In genomic region chr1:93324486-93325464, GRCh38 we compare ENCODE assay signal across 12 cellular contexts. TPM values are rescaled to one million over a fixed set of nuclear protein-coding genes. Genes with fewer than 3 reads are reported as not detected.
A peak's percentile ranks its signal among the peaks of the same experiment; 100 is the strongest.
DNase-seq lines count a peak whose midpoint lies in the region; TF ChIP-seq lines count a peak whose summit lies in the region.
"Had no signal": no experiment of that assay in that cellular context is flagged by ENCODE, and none has a peak within 500 bp of the region (broad histone marks: within the 10 kb centered on the region; RNA-seq: fewer than 3 reads in every experiment).

No MANE protein-coding gene starts in this region.

- H3K27me3 ChIP-seq in suprapubic skin = no peaks in the 10 kb centered on the region

- H3K4me3 ChIP-seq in fibroblast of villous mesenchyme (ENCODE audit: low read depth, low read length) (no peak overlapping the region), suprapubic skin (no peak overlapping the region)

- WGBS in suprapubic skin = 46% methylated on average over 8 of the region's 8 CpGs

- H3K9me3 ChIP-seq in suprapubic skin = no peaks in the 10 kb centered on the region

- H3K4me1 ChIP-seq in suprapubic skin = peaks cover 18% of the 10 kb centered on the region

- H3K27ac ChIP-seq in suprapubic skin = peak overlapping the region; percentile 84

- H3K36me3 ChIP-seq in suprapubic skin = no peaks in the 10 kb centered on the region

- no peak for TF ChIP-seq EP300 in suprapubic skin (IDR thresholded peaks at IDR 0.05)

- TF ChIP-seq POLR2A in suprapubic skin (IDR thresholded peaks at IDR 0.05) = no peak

- TF ChIP-seq CTCF in fibroblast of villous mesenchyme (IDR thresholded peaks at IDR 0.05; ENCODE audit: insufficient read depth, low read depth, low read length) (no peak), suprapubic skin (IDR thresholded peaks at IDR 0.05) (no peak)

- peak; percentile 44 for DNase-seq in NCI-H2107 treated with DMSO at 0.1 percent for 48 hours (lab: John Stamatoyannopoulos, UW; ENCODE audit: unreplicated experiment)
- no peak for DNase-seq in NCI-H2107 (lab: John Stamatoyannopoulos, UW)
- DNase-seq in SW480 (ENCODE audit: low spot score) = peak; percentile 78
- peak; percentile 59 for DNase-seq in fibroblast of villous mesenchyme (ENCODE audit: low read depth)
- DNase-seq in suprapubic skin (ENCODE audit: low spot score in 2 of 2) = no peak
- DNase-seq in medulla oblongata (ENCODE audit: extremely low spot score) = no peak
- no peak for DNase-seq in activated CD8-positive, alpha-beta memory T cell treated with anti-CD3 and anti-CD28 coated beads, Interleukin-2, amount 50 U/mL, for 4 hours
- DNase-seq in activated CD8-positive, alpha-beta memory T cell treated with anti-CD3 and anti-CD28 coated beads, Interleukin-2, amount 50 U/mL, for 48 hours = no peak
- DNase-seq: activated B cell treated with CpG ODN at 0.5 μM for 24 hours; activated naive CD4-positive, alpha-beta T cell treated with anti-CD3 and anti-CD28 coated beads, Interleukin-2, amount 10 ng/mL, durations not matched to agents 7 days and 5 days; Kasumi-1; mesendoderm had no signal

RNA-seq across cellular contexts. Expression of gene DR1, which starts 20.9 kb away (rescaled TPM):
- 27.7 and 45.8 TPM in 2 replicates for total RNA-seq in fibroblast of villous mesenchyme
- total RNA-seq in suprapubic skin = 10 to 100 TPM; 47.8 to 60.2 (median 55.5) TPM

Comparison
In these comparisons a context has a peak if more than half of its experiments do, and no peak if none do; other contexts are left out.
1. DNase-seq: peak in NCI-H2107 treated with DMSO at 0.1 percent for 48 hours (single experiment), SW480 (single experiment) and fibroblast of villous mesenchyme (single experiment); none in NCI-H2107 (single experiment), suprapubic skin (0 of 2), medulla oblongata (single experiment), activated CD8-positive, alpha-beta memory T cell treated with anti-CD3 and anti-CD28 coated beads, Interleukin-2, amount 50 U/mL, for 4 hours (single experiment) and activated CD8-positive, alpha-beta memory T cell treated with anti-CD3 and anti-CD28 coated beads, Interleukin-2, amount 50 U/mL, for 48 hours (single experiment).